ENCODE assay signal across 9 cellular contexts in genomic region chr1:201149400-201149799, GRCh38. TPM values are rescaled to one million over a fixed set of nuclear protein-coding genes. Genes with fewer than 3 reads are reported as not detected.
A peak's percentile ranks its signal among the peaks of the same experiment; 100 is the strongest.
DNase-seq lines count a peak whose midpoint lies in the region; ATAC-seq, FAIRE-seq and TF ChIP-seq lines count a peak whose summit lies in the region.
"Had no signal": no experiment of that assay in that cellular context is flagged by ENCODE, and none has a peak within 500 bp of the region (broad histone marks: within the 10 kb centered on the region; RNA-seq: fewer than 3 reads in every experiment).

No MANE protein-coding gene starts in this region.

- intact Hi-C loops in activated T-helper 2 cell treated with anti-CD3 and anti-CD28 coated beads, Interferon-gamma antibody, Interleukin-2, Interleukin-4, amounts not matched to agents 10 μg/mL and 5 μg/mL and 100 μg/mL, durations not matched to agents 14 hours and 24 hours and 36 hours (cut with micrococcal nuclease) = loop anchor here (1.0 kb wide), 1 partner anchor 74 kb away; no protein-coding TSS in a partner anchor

- H2AFZ ChIP-seq in OCI-LY3 (ENCODE audit: low read depth, low read length) = no peak overlapping the region

- H3K36me3 Mint-ChIP-seq in activated T-helper 2 cell treated with anti-CD3 and anti-CD28 coated beads, Interferon-gamma antibody, Interleukin-2, Interleukin-4, amounts not matched to agents 10 μg/mL and 5 μg/mL and 100 μg/mL, durations not matched to agents 14 hours and 24 hours and 36 hours (ENCODE audit: low read depth) = peaks cover 31% of the 10 kb centered on the region

- H3K27ac ChIP-seq in OCI-LY3 (ENCODE audit: low read length) = no peak overlapping the region

- H3K27me3 Mint-ChIP-seq in activated T-helper 2 cell treated with anti-CD3 and anti-CD28 coated beads, Interferon-gamma antibody, Interleukin-2, Interleukin-4, amounts not matched to agents 10 μg/mL and 5 μg/mL and 100 μg/mL, durations not matched to agents 14 hours and 24 hours and 36 hours (ENCODE audit: low read depth) = peaks cover under 1% of the 10 kb centered on the region

- H3K4me3 Mint-ChIP-seq in activated T-helper 2 cell treated with anti-CD3 and anti-CD28 coated beads, Interferon-gamma antibody, Interleukin-2, Interleukin-4, amounts not matched to agents 10 μg/mL and 5 μg/mL and 100 μg/mL, durations not matched to agents 14 hours and 24 hours and 36 hours (ENCODE audit: low read depth) = no peak overlapping the region

- H3K79me2 ChIP-seq in OCI-LY3 (ENCODE audit: low read length) = peaks cover 8% of the 10 kb centered on the region

- no peak overlapping the region for H3K4me2 ChIP-seq in OCI-LY3 (ENCODE audit: low read length)

- DNase-seq in BE2C (peak; percentile 34), GM19240 (ENCODE audit: insufficient read length, low spot score) (peak; percentile 52), fibroblast of gingiva (ENCODE audit: low read depth) (peak; percentile 27), urothelium cell line (ENCODE audit: low spot score) (peak; percentile 58)
- DNase-seq in activated T-helper 2 cell treated with anti-CD3 and anti-CD28 coated beads, Interferon-gamma antibody, Interleukin-2, Interleukin-4, amounts not matched to agents 10 μg/mL and 5 μg/mL and 100 μg/mL, durations not matched to agents 14 hours and 24 hours and 36 hours (ENCODE audit: low spot score) = no peak

- no peak overlapping the region for H3K27ac Mint-ChIP-seq in activated T-helper 2 cell treated with anti-CD3 and anti-CD28 coated beads, Interferon-gamma antibody, Interleukin-2, Interleukin-4, amounts not matched to agents 10 μg/mL and 5 μg/mL and 100 μg/mL, durations not matched to agents 14 hours and 24 hours and 36 hours

- no peak for FAIRE-seq in urothelium cell line (lab: Jason Lieb, UNC)
- FAIRE-seq: endometrium had no signal

- H3K9me3 ChIP-seq in BE2C (no peaks in the 10 kb centered on the region), OCI-LY3 (ENCODE audit: insufficient read depth, low read length) (no peaks in the 10 kb centered on the region)

- no peaks in the 10 kb centered on the region for H3K9me3 Mint-ChIP-seq in activated T-helper 2 cell treated with anti-CD3 and anti-CD28 coated beads, Interferon-gamma antibody, Interleukin-2, Interleukin-4, amounts not matched to agents 10 μg/mL and 5 μg/mL and 100 μg/mL, durations not matched to agents 14 hours and 24 hours and 36 hours

- peaks cover 9% of the 10 kb centered on the region for H3K4me1 Mint-ChIP-seq in activated T-helper 2 cell treated with anti-CD3 and anti-CD28 coated beads, Interferon-gamma antibody, Interleukin-2, Interleukin-4, amounts not matched to agents 10 μg/mL and 5 μg/mL and 100 μg/mL, durations not matched to agents 14 hours and 24 hours and 36 hours (ENCODE audit: low read depth)

- peaks cover 10% of the 10 kb centered on the region; the same call in 1 of the 2 replicates for H4K20me1 ChIP-seq in OCI-LY3 (ENCODE audit: insufficient read depth, low read length)

- no peaks in the 10 kb centered on the region for H3K27me3 ChIP-seq in BE2C
- no peaks in the 10 kb centered on the region for H3K27me3 ChIP-seq in OCI-LY3 (ENCODE audit: low read depth, low read length)

- H3K36me3 ChIP-seq in BE2C (peaks cover 48% of the 10 kb centered on the region), OCI-LY3 (replicated peaks; ENCODE audit: low read depth, low read length) (peaks cover 66% of the 10 kb centered on the region)

- no peak overlapping the region for H3K4me3 ChIP-seq in BE2C (ENCODE audit: low read depth, low read length)
- no peak overlapping the region for H3K4me3 ChIP-seq in OCI-LY3 (ENCODE audit: low read length)

- H3K4me1 ChIP-seq in BE2C = no peaks in the 10 kb centered on the region
- H3K4me1 ChIP-seq in OCI-LY3 (ENCODE audit: low read length) = peaks cover 19% of the 10 kb centered on the region

- TF ChIP-seq CTCF in BE2C (IDR thresholded peaks at IDR 0.05; ENCODE audit: low read depth, low read length) (peak; percentile 68), OCI-LY3 (IDR thresholded peaks at IDR 0.05; ENCODE audit: low read depth, low read length) (peak; percentile 84)

- ATAC-seq in GM21423 (IDR thresholded peaks at IDR 0.05; ENCODE audit: unreplicated experiment) (no peak), HG02678 (IDR thresholded peaks at IDR 0.05; ENCODE audit: unreplicated experiment) (no peak)

- H3K9ac ChIP-seq in OCI-LY3 (ENCODE audit: low read length) = no peak overlapping the region

RNA-seq across cellular contexts. Expression of gene TMEM9, which starts 4.9 kb away (rescaled TPM):
- 164 TPM for polyA plus RNA-seq in BE2C (2012; ENCODE audit: insufficient read depth, insufficient read length, low read depth)
- 14.9 and 16.9 TPM in 2 replicates for total RNA-seq in activated T-helper 2 cell treated with anti-CD3 and anti-CD28 coated beads, Interferon-gamma antibody, Interleukin-2, Interleukin-4, amounts not matched to agents 10 μg/mL and 5 μg/mL and 100 μg/mL, durations not matched to agents 14 hours and 24 hours and 36 hours

RNA-seq across cellular contexts. Expression of gene ASCL5, which starts 22.4 kb away (rescaled TPM):
- polyA plus RNA-seq in BE2C (2012; ENCODE audit: insufficient read depth, insufficient read length, low read depth) = 0.42 TPM
- not detected in 2 replicates for total RNA-seq in activated T-helper 2 cell treated with anti-CD3 and anti-CD28 coated beads, Interferon-gamma antibody, Interleukin-2, Interleukin-4, amounts not matched to agents 10 μg/mL and 5 μg/mL and 100 μg/mL, durations not matched to agents 14 hours and 24 hours and 36 hours

RNA-seq across cellular contexts. Expression of gene CACNA1S, which starts 37.2 kb away (rescaled TPM):
- not detected for polyA plus RNA-seq in BE2C (2012; ENCODE audit: insufficient read depth, insufficient read length, low read depth)
- total RNA-seq in activated T-helper 2 cell treated with anti-CD3 and anti-CD28 coated beads, Interferon-gamma antibody, Interleukin-2, Interleukin-4, amounts not matched to agents 10 μg/mL and 5 μg/mL and 100 μg/mL, durations not matched to agents 14 hours and 24 hours and 36 hours = not detected in 2 replicates

RNA-seq across cellular contexts. Expression of gene IGFN1, which starts 41.2 kb away (rescaled TPM):
- 0.43 TPM for polyA plus RNA-seq in BE2C (2012; ENCODE audit: insufficient read depth, insufficient read length, low read depth)
- total RNA-seq in activated T-helper 2 cell treated with anti-CD3 and anti-CD28 coated beads, Interferon-gamma antibody, Interleukin-2, Interleukin-4, amounts not matched to agents 10 μg/mL and 5 μg/mL and 100 μg/mL, durations not matched to agents 14 hours and 24 hours and 36 hours = not detected in 2 replicates
